In genomic region chr22:19927696-19928095, GRCh38 we compare ENCODE assay signal across 2 cellular contexts.
TF ChIP-seq lines count a peak whose summit lies in the region.

No MANE protein-coding gene starts in this region.

TF ChIP-seq in HEK293, 187 proteins besides CTCF, POLR2A, EP300 and RAD21:
- TF ChIP-seq ZNF664 (tag by site-specific recombination; IDR thresholded peaks at IDR 0.05) (peak; percentile 11; the same call in 1 of the 2 replicates), KLF16 (tag by site-specific recombination; IDR thresholded peaks at IDR 0.05) (no peak)

TF ChIP-seq in endothelial cell of umbilical vein, 7 proteins besides CTCF, POLR2A, EP300 and RAD21 (continued from another document):
- TF ChIP-seq FOS (IDR thresholded peaks at IDR 0.05; ENCODE audit: borderline replicate concordance, insufficient read depth, low read length) (no peak), MYC (IDR thresholded peaks at IDR 0.05; ENCODE audit: low read depth, low read length) (no peak), JUN (IDR thresholded peaks at IDR 0.05; ENCODE audit: borderline replicate concordance, insufficient read depth, insufficient read length, low read depth) (no peak), GATA2 (IDR thresholded peaks at IDR 0.05; ENCODE audit: insufficient read depth, insufficient read length, low read depth, low read length) (no peak), MAX (IDR thresholded peaks at IDR 0.05; ENCODE audit: insufficient read depth, insufficient read length) (no peak), POLR2AphosphoS5 (IDR thresholded peaks at IDR 0.05; ENCODE audit: insufficient read depth, low read depth, low read length) (no peak)
